Comparison of ENCODE assay signal across 27 cellular contexts in genomic region chr3:107110596-107111305, GRCh38.
"Had no signal": no experiment of that assay in that cellular context is flagged by ENCODE, and none has a peak within 500 bp of the region (broad histone marks: within the 10 kb centered on the region; RNA-seq: fewer than 3 reads in every experiment).

No MANE protein-coding gene starts in this region.

- ATAC-seq: activated CD4-positive, alpha-beta T cell treated with anti-CD3 and anti-CD28 coated beads for 36 hours; activated CD4-positive, CD25-positive, alpha-beta regulatory T cell treated with anti-CD3 and anti-CD28 coated beads, Interleukin-2, amount 50 U/mL, for 24 hours; activated naive CD4-positive, alpha-beta T cell treated with anti-CD3 and anti-CD28 coated beads, Interleukin-2, amount 50 U/mL, for 72 hours; activated T-cell treated with anti-CD3 and anti-CD28 coated beads, Interleukin-2, amount 50 U/mL, for 4 hours; WTC11 had no signal

- H3K27ac ChIP-seq: adrenal gland, PC-9, RWPE1, SJCRH30, SK-N-MC had no signal

- DNase-seq: activated CD4-positive, alpha-beta memory T cell treated with anti-CD3 and anti-CD28 coated beads for 36 hours; activated CD4-positive, alpha-beta T cell treated with anti-CD3 and anti-CD28 coated beads for 36 hours; activated CD4-positive, alpha-beta T cell treated with anti-CD3 and anti-CD28 coated beads, Interleukin-2, amount 10 ng/mL, durations not matched to agents 7 days and 5 days; activated CD8-positive, alpha-beta memory T cell treated with anti-CD3 and anti-CD28 coated beads, Interleukin-2, amount 50 U/mL, for 4 hours; activated gamma-delta T cell treated with Interleukin-2 at 50 U/mL for 16 hours; activated naive CD4-positive, alpha-beta T cell treated with anti-CD3 and anti-CD28 coated beads for 36 hours; activated T-cell treated with anti-CD3 and anti-CD28 coated beads for 4 hours; activated T-cell treated with anti-CD3 and anti-CD28 coated beads, Interleukin-2, amount 50 U/mL, for 4 hours; adrenal gland; caudate nucleus; cerebellar nuclear complex; Karpas-422; KBM-7; NCI-H1436 treated with DMSO at 0.1 percent for 48 hours; NCI-H1694 treated with DMSO at 0.1 percent for 48 hours; NCI-H2029 treated with DMSO at 0.1 percent for 48 hours; NCI-H345; NCI-H526 treated with DMSO at 0.1 percent for 48 hours; NK-92 treated with Interleukin-12 subunit alpha and Interleukin-12 subunit beta, amount 100 ng/mL, for 24 hours; PC-9; SHP77 had no signal

- H3K27me3 ChIP-seq: adrenal gland, SJCRH30 had no signal

- H2AFZ ChIP-seq: PC-9 had no signal

- H3K4me3 ChIP-seq: adrenal gland, PC-9, SJCRH30, SK-N-MC had no signal

- H3K4me2 ChIP-seq: PC-9 had no signal

- H3K36me3 ChIP-seq: adrenal gland, SJCRH30 had no signal

- H3K9me3 ChIP-seq: adrenal gland, SJCRH30 had no signal

- H3K4me1 ChIP-seq: adrenal gland had no signal
